In genomic region chr12:72006766-72007165, GRCh38 we compare ENCODE assay signal across 27 cellular contexts.
"Had no signal": no experiment of that assay in that cellular context is flagged by ENCODE, and none has a peak within 500 bp of the region (broad histone marks: within the 10 kb centered on the region; RNA-seq: fewer than 3 reads in every experiment).

No MANE protein-coding gene starts in this region.

- H3K9me3 ChIP-seq: gastrocnemius medialis, heart left ventricle, pancreas, right lobe of liver, thoracic aorta, tibial nerve, upper lobe of right lung, uterus had no signal

- H3K4me2 ChIP-seq: hepatocyte had no signal

- H3K36me3 Mint-ChIP-seq: stimulated activated naive B cell treated with anti-CD40 and anti-IgM and Interleukin-4, amounts not matched to agents 10 μg/mL and 1 μg/mL and 100 μg/mL, for 72 hours had no signal

- ATAC-seq: esophagus mucosa; gastrocnemius medialis; heart left ventricle; left lobe of liver; naive thymus-derived CD4-positive, alpha-beta T cell; pancreas; stimulated activated naive B cell treated with anti-CD40 and anti-IgM and Interleukin-4, amounts not matched to agents 10 μg/mL and 1 μg/mL and 100 μg/mL, for 72 hours; upper lobe of right lung had no signal

- H3K27ac ChIP-seq: dorsolateral prefrontal cortex, epithelial cell of prostate, gastrocnemius medialis, heart left ventricle, hepatocyte, pancreas, right lobe of liver, thoracic aorta, tibial nerve, upper lobe of right lung, uterus had no signal

- DNase-seq: dorsolateral prefrontal cortex; effector CD4-positive, alpha-beta T cell; foreskin fibroblast; gastrocnemius medialis; heart left ventricle; kidney; mesendoderm; midbrain; naive thymus-derived CD4-positive, alpha-beta T cell; occipital lobe; pancreas; retina; right lobe of liver; small intestine; stimulated activated CD4-positive, alpha-beta T cell treated with anti-CD3 and anti-CD28 coated beads, Interleukin-15, amount 100 ng/mL, for 24 hours; stimulated activated CD4-positive, alpha-beta T cell treated with anti-CD3 and anti-CD28 coated beads, Interleukin-2, amount 100 ng/mL, for 48 hours; stimulated activated naive B cell treated with anti-CD40 and anti-IgM and Interleukin-4, amounts not matched to agents 10 μg/mL and 1 μg/mL and 100 μg/mL, for 72 hours; upper lobe of right lung; uterus had no signal

- H3K4me3 ChIP-seq: dorsolateral prefrontal cortex, gastrocnemius medialis, heart left ventricle, hepatocyte, pancreas, right lobe of liver, thoracic aorta, tibial nerve, upper lobe of right lung, uterus had no signal

- H3K4me3 Mint-ChIP-seq: naive thymus-derived CD4-positive, alpha-beta T cell; nephron; stimulated activated naive B cell treated with anti-CD40 and anti-IgM and Interleukin-4, amounts not matched to agents 10 μg/mL and 1 μg/mL and 100 μg/mL, for 72 hours; stimulated activated naive CD8-positive, alpha-beta T cell treated with anti-CD3 and anti-CD28 coated beads, Interleukin-15, Interleukin-2, amounts not matched to agents 100 ng/mL and 50 ng/mL, for 24 hours had no signal

- H2AFZ ChIP-seq: hepatocyte had no signal

- H3K4me1 Mint-ChIP-seq: naive thymus-derived CD4-positive, alpha-beta T cell; stimulated activated naive B cell treated with anti-CD40 and anti-IgM and Interleukin-4, amounts not matched to agents 10 μg/mL and 1 μg/mL and 100 μg/mL, for 72 hours had no signal

- H3K36me3 ChIP-seq: gastrocnemius medialis, heart left ventricle, pancreas, right lobe of liver, thoracic aorta, tibial nerve, upper lobe of right lung, uterus had no signal

- H3K27ac Mint-ChIP-seq: naive thymus-derived CD4-positive, alpha-beta T cell; stimulated activated naive B cell treated with anti-CD40 and anti-IgM and Interleukin-4, amounts not matched to agents 10 μg/mL and 1 μg/mL and 100 μg/mL, for 72 hours; stimulated activated naive CD8-positive, alpha-beta T cell treated with anti-CD3 and anti-CD28 coated beads, Interleukin-15, Interleukin-2, amounts not matched to agents 100 ng/mL and 50 ng/mL, for 24 hours had no signal

- H3K9me3 Mint-ChIP-seq: nephron; stimulated activated naive B cell treated with anti-CD40 and anti-IgM and Interleukin-4, amounts not matched to agents 10 μg/mL and 1 μg/mL and 100 μg/mL, for 72 hours; stimulated activated naive CD8-positive, alpha-beta T cell treated with anti-CD3 and anti-CD28 coated beads, Interleukin-15, Interleukin-2, amounts not matched to agents 100 ng/mL and 50 ng/mL, for 24 hours had no signal

- H3K79me2 ChIP-seq: hepatocyte had no signal

- H3K27me3 ChIP-seq: gastrocnemius medialis, hepatocyte, pancreas, right lobe of liver, tibial nerve, upper lobe of right lung, uterus had no signal

- H3K4me1 ChIP-seq: gastrocnemius medialis, pancreas, right lobe of liver, tibial nerve, upper lobe of right lung, uterus had no signal
